Comparison of ENCODE assay signal across 18 cellular contexts in the genomic region with DNA sequence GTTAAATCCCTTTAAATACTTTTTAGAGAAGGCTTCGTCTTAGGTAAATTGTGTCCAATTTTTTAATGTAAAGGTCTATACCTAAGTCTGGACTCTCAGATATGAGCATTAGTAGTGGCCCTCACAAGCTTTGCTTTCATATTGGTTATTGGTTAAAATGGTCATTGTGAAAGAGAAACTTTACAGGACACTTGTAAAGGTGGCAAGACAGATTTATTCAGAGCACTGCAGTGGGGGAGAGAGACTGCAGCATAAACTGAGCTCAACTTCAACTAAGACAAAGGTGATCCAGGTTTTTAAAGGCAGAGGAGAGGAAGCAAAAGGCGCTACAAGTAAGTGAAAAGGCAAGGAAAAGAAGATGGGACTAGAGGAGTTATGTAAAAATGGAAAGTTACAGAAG.
"Had no signal": no experiment of that assay in that cellular context is flagged by ENCODE, and none has a peak within 500 bp of the region (broad histone marks: within the 10 kb centered on the region; RNA-seq: fewer than 3 reads in every experiment).

No MANE protein-coding gene starts in this region.

- DNase-seq: aorta; effector memory CD4-positive, alpha-beta T cell; foreskin keratinocyte; kidney; naive B cell; pancreas; psoas muscle; stimulated activated CD4-positive, alpha-beta T cell treated with anti-CD3 and anti-CD28 coated beads, Interleukin-4, amount 100 ng/mL, for 24 hours; stomach; T1000 had no signal

- H3K27me3 ChIP-seq: foreskin keratinocyte, neutrophil, pancreas, right atrium auricular region, stomach, suprapubic skin, tibial nerve had no signal

- H3K4me1 Mint-ChIP-seq: brain, WTC11 had no signal

- H3K9me3 ChIP-seq: neutrophil, pancreas, psoas muscle, right atrium auricular region, stomach, suprapubic skin, tibial nerve had no signal

- H3K27me3 Mint-ChIP-seq: brain, naive B cell had no signal

- ATAC-seq: foreskin keratinocyte, pancreas, psoas muscle, WTC11 had no signal

- H3K9me3 Mint-ChIP-seq: brain; naive B cell; T-helper 1 cell treated with Interleukin-12 subunit alpha and Interleukin-12 subunit beta and Interleukin-4 antibody, amounts not matched to agents 30 μg/mL and 1 μg/mL, for 36 hours; WTC11 had no signal

- H3K4me1 ChIP-seq: foreskin keratinocyte, pancreas, psoas muscle, right atrium auricular region, suprapubic skin, tibial nerve had no signal

- H3K4me3 ChIP-seq: lung, pancreas, psoas muscle, right atrium auricular region, stomach, suprapubic skin, tibial nerve had no signal

- H3K4me3 Mint-ChIP-seq: brain; naive B cell; T-helper 1 cell treated with Interleukin-12 subunit alpha and Interleukin-12 subunit beta and Interleukin-4 antibody, amounts not matched to agents 30 μg/mL and 1 μg/mL, for 36 hours; WTC11 had no signal

- H3K27ac Mint-ChIP-seq: brain; T-helper 1 cell treated with Interleukin-12 subunit alpha and Interleukin-12 subunit beta and Interleukin-4 antibody, amounts not matched to agents 30 μg/mL and 1 μg/mL, for 36 hours; WTC11 had no signal

- H3K27ac ChIP-seq: foreskin keratinocyte, pancreas, psoas muscle, right atrium auricular region, stomach, suprapubic skin, tibial nerve had no signal

- H3K36me3 ChIP-seq: pancreas, right atrium auricular region had no signal
